Comparison of ENCODE assay signal across 8 cellular contexts in genomic region chr9:41272879-41273548, GRCh38.
DNase-seq lines count a peak whose midpoint lies in the region; ATAC-seq and TF ChIP-seq lines count a peak whose summit lies in the region.
"Not testable (repeated sequence)": the region's sequence is repeated elsewhere in the genome, so short reads cannot be mapped to it uniquely, and the experiment has no call there.

No MANE protein-coding gene starts in this region.

- TF ChIP-seq CTCF in upper lobe of right lung (IDR thresholded peaks at IDR 0.05) = not testable (repeated sequence)

- CTCF ChIA-PET in activated CD4-positive, alpha-beta memory T cell treated with anti-CD3 and anti-CD28 coated beads, Interleukin-2, amount 10 ng/mL, durations not matched to agents 7 days and 5 days (lab: Charles Lee) = not testable (repeated sequence)

- H3K36me3 Mint-ChIP-seq in activated CD4-positive, alpha-beta memory T cell treated with anti-CD3 and anti-CD28 coated beads, Interleukin-2, amount 10 ng/mL, durations not matched to agents 7 days and 5 days (ENCODE audit: low read depth); immature natural killer cell: not testable (repeated sequence)

- H3K4me3 Mint-ChIP-seq in activated CD4-positive, alpha-beta memory T cell treated with anti-CD3 and anti-CD28 coated beads, Interleukin-2, amount 10 ng/mL, durations not matched to agents 7 days and 5 days = peak overlapping the region; percentile 51
- peak overlapping the region in 2 of 5 donors; percentile 42 to 51 for H3K4me3 Mint-ChIP-seq in immature natural killer cell

- H3K4me3 ChIP-seq in HAP-1 = peak overlapping the region; percentile 34
- H3K4me3 ChIP-seq in Jurkat, Clone E6-1 (ENCODE audit: low read length) = peak overlapping the region; percentile 31; the same call in 1 of the 2 replicates
- H3K4me3 ChIP-seq in rectal smooth muscle tissue (ENCODE audit: low read length) = peak overlapping the region; percentile 21
- H3K4me3 ChIP-seq in upper lobe of right lung = peak overlapping the region; percentile 44

- H3K4me1 ChIP-seq in HAP-1; rectal smooth muscle tissue (ENCODE audit: control insufficient read depth, insufficient read depth, low read length); upper lobe of right lung: not testable (repeated sequence)

- in situ Hi-C loops in HAP-1 (cut with MboI; ENCODE audit: low sequenced_read_pairs) = not testable (repeated sequence)

- not testable (repeated sequence) for H3K27ac Mint-ChIP-seq in activated CD4-positive, alpha-beta memory T cell treated with anti-CD3 and anti-CD28 coated beads, Interleukin-2, amount 10 ng/mL, durations not matched to agents 7 days and 5 days; immature natural killer cell

- ATAC-seq in GM18517 (IDR thresholded peaks at IDR 0.05; ENCODE audit: unreplicated experiment) = peak; percentile 40
- ATAC-seq in upper lobe of right lung = peak; percentile 34

- not testable (repeated sequence) for H3K36me3 ChIP-seq in HAP-1 (replicated peaks); rectal smooth muscle tissue (ENCODE audit: control insufficient read depth, insufficient read depth, low read length); upper lobe of right lung

- H3K9me3 Mint-ChIP-seq in activated CD4-positive, alpha-beta memory T cell treated with anti-CD3 and anti-CD28 coated beads, Interleukin-2, amount 10 ng/mL, durations not matched to agents 7 days and 5 days; immature natural killer cell: not testable (repeated sequence)

- H3K27me3 Mint-ChIP-seq in activated CD4-positive, alpha-beta memory T cell treated with anti-CD3 and anti-CD28 coated beads, Interleukin-2, amount 10 ng/mL, durations not matched to agents 7 days and 5 days; immature natural killer cell (ENCODE audit: low read depth in 3 of 3): not testable (repeated sequence)

- not testable (repeated sequence) for H3K9me3 ChIP-seq in HAP-1, upper lobe of right lung

- not testable (repeated sequence) for H3K9ac ChIP-seq in rectal smooth muscle tissue (ENCODE audit: low read length)

- not testable (repeated sequence) for H3K4me1 Mint-ChIP-seq in activated CD4-positive, alpha-beta memory T cell treated with anti-CD3 and anti-CD28 coated beads, Interleukin-2, amount 10 ng/mL, durations not matched to agents 7 days and 5 days; immature natural killer cell

- not testable (repeated sequence) for H3K27me3 ChIP-seq in HAP-1 (ENCODE audit: low read depth); rectal smooth muscle tissue (ENCODE audit: control insufficient read depth, insufficient read depth, low read length)
- H3K27me3 ChIP-seq in upper lobe of right lung = peaks cover 19% of the 10 kb centered on the region

- intact Hi-C loops in upper lobe of right lung (cut with DNase I) = not testable (repeated sequence)

- POLR2A ChIA-PET in activated CD4-positive, alpha-beta memory T cell treated with anti-CD3 and anti-CD28 coated beads, Interleukin-2, amount 10 ng/mL, durations not matched to agents 7 days and 5 days (lab: Charles Lee) = interaction anchor here (1.2 kb wide), 1 partner anchor 281 kb away, joined by 4 read pairs; no protein-coding TSS in a partner anchor

- not testable (repeated sequence) for H3K27ac ChIP-seq in rectal smooth muscle tissue (ENCODE audit: low read depth, low read length); upper lobe of right lung

- peak in 1 of 2 experiments; percentile 57 for DNase-seq in HAP-1 (ENCODE audit: low spot score in 2 of 2)
- not testable (repeated sequence) for DNase-seq in Jurkat, Clone E6-1 (ENCODE audit: low read depth, low spot score)
- peak; percentile 48 for DNase-seq in activated CD4-positive, alpha-beta memory T cell treated with anti-CD3 and anti-CD28 coated beads, Interleukin-2, amount 10 ng/mL, durations not matched to agents 7 days and 5 days
- DNase-seq in central memory CD4-positive, alpha-beta T cell = peak; percentile 35
- DNase-seq in immature natural killer cell = peak; percentile 28 to 55 (median 42)
- peak; percentile 76 for DNase-seq in upper lobe of right lung
